In genomic region chr3:70064194-70064787, GRCh38 we compare ENCODE assay signal across 8 cellular contexts.
A peak's percentile ranks its signal among the peaks of the same experiment; 100 is the strongest.
DNase-seq lines count a peak whose midpoint lies in the region; ATAC-seq and TF ChIP-seq lines count a peak whose summit lies in the region.

No MANE protein-coding gene starts in this region.

- no peaks in the 10 kb centered on the region for H3K4me1 Mint-ChIP-seq in activated naive CD8-positive, alpha-beta T cell treated with anti-CD3 and anti-CD28 coated beads, Interleukin-2, amount 50 U/mL, for 24 hours
- H3K4me1 Mint-ChIP-seq in activated naive CD8-positive, alpha-beta T cell treated with anti-CD3 and anti-CD28 coated beads for 36 hours = no peaks in the 10 kb centered on the region

- TF ChIP-seq POLR2A in gastroesophageal sphincter (IDR thresholded peaks at IDR 0.05) = no peak
- no peak for TF ChIP-seq POLR2A in gastrocnemius medialis (IDR thresholded peaks at IDR 0.05)

- H3K4me1 ChIP-seq in gastroesophageal sphincter = peaks cover 0 to 60% (median 20%) of the 10 kb centered on the region in 3 donors
- no peaks in the 10 kb centered on the region for H3K4me1 ChIP-seq in gastrocnemius medialis

- no peaks in the 10 kb centered on the region for H3K27me3 ChIP-seq in gastroesophageal sphincter
- H3K27me3 ChIP-seq in gastrocnemius medialis = peaks cover 0 to 3% (median 0%) of the 10 kb centered on the region in 3 donors
- no peaks in the 10 kb centered on the region for H3K27me3 ChIP-seq in H7 (ENCODE audit: control insufficient read depth, insufficient read depth, low read length)

- 14 to 16% methylated on average over 5 of the region's 5 CpGs for WGBS in gastroesophageal sphincter (ENCODE audit: low coverage in 1 of 2), 2 donors

- no peak overlapping the region for H3K27ac Mint-ChIP-seq in activated naive CD8-positive, alpha-beta T cell treated with anti-CD3 and anti-CD28 coated beads, Interleukin-2, amount 50 U/mL, for 24 hours
- H3K27ac Mint-ChIP-seq in activated naive CD8-positive, alpha-beta T cell treated with anti-CD3 and anti-CD28 coated beads for 36 hours = no peak overlapping the region

- H3K36me3 Mint-ChIP-seq in activated naive CD8-positive, alpha-beta T cell treated with anti-CD3 and anti-CD28 coated beads, Interleukin-2, amount 50 U/mL, for 24 hours (ENCODE audit: low read depth) = no peaks in the 10 kb centered on the region
- no peaks in the 10 kb centered on the region for H3K36me3 Mint-ChIP-seq in activated naive CD8-positive, alpha-beta T cell treated with anti-CD3 and anti-CD28 coated beads for 36 hours

- H3K4me3 Mint-ChIP-seq in activated naive CD8-positive, alpha-beta T cell treated with anti-CD3 and anti-CD28 coated beads, Interleukin-2, amount 50 U/mL, for 24 hours = no peak overlapping the region
- H3K4me3 Mint-ChIP-seq in activated naive CD8-positive, alpha-beta T cell treated with anti-CD3 and anti-CD28 coated beads for 36 hours = no peak overlapping the region

- no peaks in the 10 kb centered on the region for H3K9me3 ChIP-seq in gastroesophageal sphincter
- no peaks in the 10 kb centered on the region for H3K9me3 ChIP-seq in gastrocnemius medialis

- H3K9me3 Mint-ChIP-seq in activated naive CD8-positive, alpha-beta T cell treated with anti-CD3 and anti-CD28 coated beads, Interleukin-2, amount 50 U/mL, for 24 hours = no peaks in the 10 kb centered on the region
- no peaks in the 10 kb centered on the region for H3K9me3 Mint-ChIP-seq in activated naive CD8-positive, alpha-beta T cell treated with anti-CD3 and anti-CD28 coated beads for 36 hours

- DNase-seq in activated naive CD8-positive, alpha-beta T cell treated with anti-CD3 and anti-CD28 coated beads, Interleukin-2, amount 50 U/mL, for 24 hours = peak; percentile 3
- no peak for DNase-seq in activated naive CD8-positive, alpha-beta T cell treated with anti-CD3 and anti-CD28 coated beads for 36 hours
- peak; percentile 6 for DNase-seq in SKM-1 (lab: John Stamatoyannopoulos, UW; ENCODE audit: unreplicated experiment)
- DNase-seq in gastrocnemius medialis = no peak
- DNase-seq in activated effector memory CD4-positive, alpha-beta T cell treated with Interleukin-2 at 50 U/mL for 16 hours = no peak
- DNase-seq in H7 = no peak

- intact Hi-C loops in gastrocnemius medialis (cut with DNase I; ENCODE audit: low total_unique reads) = loop anchor here (2.0 kb wide), 1 partner anchor 1589 kb away; no protein-coding TSS in a partner anchor

- no peaks in the 10 kb centered on the region for H3K36me3 ChIP-seq in gastroesophageal sphincter
- H3K36me3 ChIP-seq in gastrocnemius medialis = no peaks in the 10 kb centered on the region
- no peaks in the 10 kb centered on the region for H3K36me3 ChIP-seq in H7 (replicated peaks; ENCODE audit: control insufficient read depth, insufficient read depth, low read length)

- H3K4me3 ChIP-seq in gastroesophageal sphincter (no peak overlapping the region), gastrocnemius medialis (no peak overlapping the region), H7 (ENCODE audit: insufficient read depth, low read depth, low read length) (no peak overlapping the region)

- H3K27ac ChIP-seq in gastroesophageal sphincter (peak overlapping the region; percentile 53 to 87 (median 70)), gastrocnemius medialis (no peak overlapping the region)

- H3K27me3 Mint-ChIP-seq in activated naive CD8-positive, alpha-beta T cell treated with anti-CD3 and anti-CD28 coated beads, Interleukin-2, amount 50 U/mL, for 24 hours = peaks cover 10% of the 10 kb centered on the region
- peaks cover 24% of the 10 kb centered on the region for H3K27me3 Mint-ChIP-seq in activated naive CD8-positive, alpha-beta T cell treated with anti-CD3 and anti-CD28 coated beads for 36 hours

- in situ Hi-C loops in gastrocnemius medialis (cut with MboI; ENCODE audit: low sequenced_read_pairs in 4 of 4) = loop anchor here in 3 of 4 donors (25.0 kb wide), 1 partner anchor 1598 kb away; no protein-coding TSS in a partner anchor

- TF ChIP-seq EP300 in gastroesophageal sphincter (IDR thresholded peaks at IDR 0.05) = no peak

- no peak for ATAC-seq in activated naive CD8-positive, alpha-beta T cell treated with anti-CD3 and anti-CD28 coated beads, Interleukin-2, amount 50 U/mL, for 24 hours
- ATAC-seq in HG03442 (IDR thresholded peaks at IDR 0.05; ENCODE audit: unreplicated experiment) (peak; percentile 46), gastroesophageal sphincter (no peak), gastrocnemius medialis (no peak)

- TF ChIP-seq CTCF in gastroesophageal sphincter (IDR thresholded peaks at IDR 0.05) (peak; percentile 77 to 87 (median 80)), gastrocnemius medialis (IDR thresholded peaks at IDR 0.05 in 4 of 5, conservative IDR thresholded peaks at IDR 0.05 in 1 of 5) (peak in 3 of 5 experiments; percentile 27 to 54 (median 47))

Comparison
In these comparisons a context has a peak if more than half of its experiments do, and no peak if none do; other contexts are left out.
1. DNase-seq: peak in activated naive CD8-positive, alpha-beta T cell treated with anti-CD3 and anti-CD28 coated beads, Interleukin-2, amount 50 U/mL, for 24 hours (single experiment) and SKM-1 (single experiment); none in activated naive CD8-positive, alpha-beta T cell treated with anti-CD3 and anti-CD28 coated beads for 36 hours (single experiment), gastrocnemius medialis (0 of 2), activated effector memory CD4-positive, alpha-beta T cell treated with Interleukin-2 at 50 U/mL for 16 hours (single experiment) and H7 (single experiment).
2. H3K27ac ChIP-seq: peak in gastroesophageal sphincter (4 of 4); none in gastrocnemius medialis (0 of 4).